12 cellular contexts compared by ENCODE assay signal in the genomic region with DNA sequence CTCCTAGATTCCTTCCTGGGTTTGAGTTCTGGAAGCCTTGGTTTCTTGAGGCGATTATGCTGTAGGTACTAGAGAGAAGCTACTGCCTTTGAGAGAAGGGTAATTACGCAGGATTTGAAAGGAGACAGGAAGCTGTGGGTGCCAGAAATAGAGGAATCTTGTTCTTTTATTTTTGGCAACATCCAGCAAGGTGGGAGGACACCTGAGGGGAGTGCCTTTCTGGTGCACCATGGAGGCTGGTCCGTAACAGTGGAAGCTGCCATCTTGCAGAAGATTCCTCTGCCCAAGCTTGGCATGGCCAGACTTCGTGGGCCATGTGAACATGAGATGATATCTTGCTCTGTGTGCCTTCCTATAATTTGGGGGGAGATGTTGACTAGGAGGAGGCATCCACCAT.
DNase-seq lines count a peak whose midpoint lies in the region; ATAC-seq, FAIRE-seq and TF ChIP-seq lines count a peak whose summit lies in the region.
"Had no signal": no experiment of that assay in that cellular context is flagged by ENCODE, and none has a peak within 500 bp of the region (broad histone marks: within the 10 kb centered on the region; RNA-seq: fewer than 3 reads in every experiment).

No MANE protein-coding gene starts in this region.

- peak overlapping the region; percentile 70 for H3K27ac ChIP-seq in GM12878 (ENCODE audit: control insufficient read depth, insufficient read depth)
- peak overlapping the region in 2 of 4 donors; percentile 71 to 75 for H3K27ac ChIP-seq in pancreas
- H3K27ac ChIP-seq in brain microvascular endothelial cell, result no peak overlapping the region
- H3K27ac ChIP-seq: gastrocnemius medialis had no signal

- no peaks in the 10 kb centered on the region for H3K9me3 Mint-ChIP-seq in Calu3 (ENCODE audit: low read depth, unreplicated experiment)

- peak overlapping the region; percentile 34; the same call in 1 of the 2 replicates for H2AFZ ChIP-seq in Loucy (ENCODE audit: low read length)
- peak overlapping the region; percentile 57 for H2AFZ ChIP-seq in GM12878 (ENCODE audit: control insufficient read depth, low read depth, low read length)

- TF ChIP-seq POLR2A in GM12878 (IDR thresholded peaks at IDR 0.05; ENCODE audit: low read depth, low read length), result no peak

- no peak for TF ChIP-seq EP300 in GM12878 (IDR thresholded peaks at IDR 0.05; ENCODE audit: borderline replicate concordance in 1 of 2, control insufficient read depth in 1 of 2, low read depth in 2 of 2, low read length in 2 of 2)

- TF ChIP-seq RAD21 in GM12878 (IDR thresholded peaks at IDR 0.05; ENCODE audit: insufficient read depth, low read depth, low read length), result no peak

- CTCF ChIA-PET in Calu3 (lab: Charles Lee), result interaction anchor here (1.3 to 2.5 kb wide), 3 partner anchors 9 to 101 kb away, joined by 5 to 13 read pairs (median 6); a partner anchor contains a TSS
- CTCF ChIA-PET in GM12878 (lab: Yijun Ruan, JAX), result interaction anchor here (0.7 to 3.7 kb wide), 14 partner anchors 9 to 182 kb away, joined by 3 to 20 read pairs (median 4); a partner anchor contains a TSS

- no peak for DNase-seq in Calu3
- no peak for DNase-seq in GM12878 (ENCODE audit: low read depth, low spot score)
- DNase-seq in putamen (ENCODE audit: low spot score), result peak; percentile 59
- DNase-seq in pancreas, result no peak
- DNase-seq in brain microvascular endothelial cell, result no peak
- no peak for DNase-seq in left ventricle myocardium superior
- DNase-seq in frontal cortex (ENCODE audit: low spot score in 2 of 2), result no peak
- DNase-seq: activated gamma-delta T cell, gastrocnemius medialis, NCI-H2171 had no signal

- RAD21 ChIA-PET in GM12878 (lab: Charles Lee; ENCODE audit: unreplicated experiment), result interaction anchor here (0.6 to 7.2 kb wide), 18 partner anchors 9 to 140 kb away, joined by 3 to 71 read pairs (median 5); a partner anchor contains a TSS

- peak overlapping the region; percentile 35 for H3K4me2 ChIP-seq in Loucy (ENCODE audit: low read depth, low read length, poor library complexity, severe bottlenecking)
- H3K4me2 ChIP-seq in GM12878 (ENCODE audit: control insufficient read depth, insufficient read depth), result peak overlapping the region; percentile 83

- H3K4me3 Mint-ChIP-seq in Calu3 (ENCODE audit: low read depth, unreplicated experiment), result peak overlapping the region; percentile 20

- H3K36me3 ChIP-seq in Loucy (ENCODE audit: insufficient read depth, low read length), result no peaks in the 10 kb centered on the region
- H3K36me3 ChIP-seq in GM12878 (ENCODE audit: control insufficient read depth in 2 of 2, insufficient read depth in 2 of 2, low read length in 1 of 2), result no peaks in the 10 kb centered on the region
- no peaks in the 10 kb centered on the region for H3K36me3 ChIP-seq in pancreas
- H3K36me3 ChIP-seq in brain microvascular endothelial cell (replicated peaks), result no peaks in the 10 kb centered on the region
- H3K36me3 ChIP-seq: gastrocnemius medialis had no signal

- ATAC-seq in GM12878, result no peak
- no peak for ATAC-seq in pancreas
- ATAC-seq in left ventricle myocardium superior, result no peak
- ATAC-seq: gastrocnemius medialis, Panc1 had no signal

- peak overlapping the region; percentile 97 for H3K27ac Mint-ChIP-seq in Calu3 (ENCODE audit: unreplicated experiment)

- BruUV-seq in Calu3 (replicated peaks; lab: Mats Ljungman, UMichigan) (no TSS peak), GM12878 (replicated peaks; lab: Mats Ljungman, UMichigan) (TSS peak; percentile 81)

- H3K4me1 ChIP-seq in Loucy (ENCODE audit: insufficient read depth, low read length, poor library complexity, severe bottlenecking) (peaks cover 17% of the 10 kb centered on the region), GM12878 (ENCODE audit: control insufficient read depth, insufficient read depth, low read length) (peaks cover 31% of the 10 kb centered on the region), pancreas (peaks cover 0 to 16% (median 0%) of the 10 kb centered on the region in 3 donors)
- H3K4me1 ChIP-seq: gastrocnemius medialis had no signal

- H3K36me3 Mint-ChIP-seq in Calu3 (ENCODE audit: insufficient read depth, unreplicated experiment), result peaks cover 57% of the 10 kb centered on the region

- H3K4me1 Mint-ChIP-seq in Calu3 (ENCODE audit: low read depth, unreplicated experiment), result peaks cover 80% of the 10 kb centered on the region

- TF ChIP-seq CTCF in Calu3 (IDR thresholded peaks at IDR 0.05; ENCODE audit: unreplicated experiment) (no peak), Loucy (conservative IDR thresholded peaks at IDR 0.05; ENCODE audit: low read length) (no peak), GM12878 (IDR thresholded peaks at IDR 0.05 in 2 of 3, conservative IDR thresholded peaks at IDR 0.05 in 1 of 3; ENCODE audit: control insufficient read depth in 2 of 3, extremely low read depth in 1 of 3, insufficient read depth in 1 of 3, low read depth in 3 of 3, low read length in 3 of 3) (no peak), pancreas (IDR thresholded peaks at IDR 0.05) (no peak), brain microvascular endothelial cell (IDR thresholded peaks at IDR 0.05; ENCODE audit: low read depth, low read length, missing control alignments) (no peak)

- H3K9ac ChIP-seq in Loucy (ENCODE audit: low read depth, low read length, poor library complexity, severe bottlenecking), result no peak overlapping the region
- H3K9ac ChIP-seq in GM12878 (ENCODE audit: control insufficient read depth, insufficient read depth, low read length), result peak overlapping the region; percentile 44; the same call in 1 of the 2 replicates

- SMC1A ChIA-PET in GM12878 (lab: Charles Lee; ENCODE audit: uncharacterized antibody, unreplicated experiment), result interaction anchor here (0.7 to 11.0 kb wide), 23 partner anchors 9 to 454 kb away, joined by 3 to 153 read pairs (median 4); a partner anchor contains a TSS

- H3F3A ChIP-seq in Loucy (ENCODE audit: low read depth), result no peaks in the 10 kb centered on the region

- H3K9me3 ChIP-seq in Loucy (ENCODE audit: insufficient read depth, low read depth, low read length) (no peaks in the 10 kb centered on the region), GM12878 (replicated peaks; ENCODE audit: control insufficient read depth, insufficient read depth, low read length) (no peaks in the 10 kb centered on the region; the same call in 2 of the 3 replicates), pancreas (no peaks in the 10 kb centered on the region)
- H3K9me3 ChIP-seq: gastrocnemius medialis had no signal

- in situ Hi-C loops in GM12878 (cut with MboI) (no loop called here), brain microvascular endothelial cell (cut with HindIII; ENCODE audit: low pct_ligation_motif_present, low sequenced_read_pairs) (no loop called here)

- H3K4me3 ChIP-seq in Loucy (ENCODE audit: low read length, poor library complexity, severe bottlenecking) (peak overlapping the region; percentile 6), GM12878 (peak overlapping the region; percentile 34; the same call in 1 of the 2 replicates), pancreas (no peak overlapping the region), brain microvascular endothelial cell (ENCODE audit: low read depth, low read length) (no peak overlapping the region)
- H3K4me3 ChIP-seq: gastrocnemius medialis had no signal

- H4K20me1 ChIP-seq in Loucy (ENCODE audit: insufficient read depth, low read length, poor library complexity, severe bottlenecking), result no peaks in the 10 kb centered on the region
- H4K20me1 ChIP-seq in GM12878 (ENCODE audit: control insufficient read depth, insufficient read depth), result no peaks in the 10 kb centered on the region

- no peaks in the 10 kb centered on the region for H3K9me2 ChIP-seq in Loucy (replicated peaks; ENCODE audit: low read depth, low read length)

- FAIRE-seq in GM12878 (lab: Jason Lieb, UNC) (no peak), pancreas (lab: Jason Lieb, UNC) (no peak), frontal cortex (lab: Jason Lieb, UNC) (no peak)

- 63% methylated on average over 4 of the region's 4 CpGs for WGBS in GM12878 (ENCODE audit: insufficient coverage, insufficient replicate concordance, low lambda C conversion rate, missing lambda C conversion rate)
- 91 to 92% methylated on average over 4 of the region's 4 CpGs for WGBS in pancreas, 2 donors

- H3K27me3 ChIP-seq in Loucy (ENCODE audit: insufficient read depth, low read length, poor library complexity, severe bottlenecking) (no peaks in the 10 kb centered on the region), GM12878 (replicated peaks in 1 of 2; ENCODE audit: control insufficient read depth in 2 of 2, insufficient read depth in 2 of 2, low read length in 1 of 2) (no peaks in the 10 kb centered on the region), pancreas (no peaks in the 10 kb centered on the region), brain microvascular endothelial cell (replicated peaks) (no peaks in the 10 kb centered on the region)
- H3K27me3 ChIP-seq: gastrocnemius medialis had no signal

- POLR2A ChIA-PET in GM12878 (lab: Charles Lee), result interaction anchor here (0.7 to 3.4 kb wide), 13 partner anchors 9 to 251 kb away, joined by 3 to 32 read pairs (median 4); a partner anchor contains a TSS

- no peaks in the 10 kb centered on the region for H3K27me3 Mint-ChIP-seq in Calu3 (ENCODE audit: unreplicated experiment)

- intact Hi-C loops in Calu3 (cut with micrococcal nuclease; ENCODE audit: unreplicated experiment) (no loop called here), GM12878 (cut with micrococcal nuclease; ENCODE audit: unreplicated experiment) (loop anchor here (1.0 to 2.0 kb wide), 4 partner anchors 25 to 100 kb away; no protein-coding TSS in a partner anchor), pancreas (cut with DNase I) (no loop called here), left ventricle myocardium superior (cut with micrococcal nuclease) (no loop called here)

- H3K79me2 ChIP-seq in Loucy (ENCODE audit: insufficient read depth, low read length) (no peaks in the 10 kb centered on the region), GM12878 (ENCODE audit: control insufficient read depth, insufficient read depth, low read length) (no peaks in the 10 kb centered on the region)

TF ChIP-seq in GM12878, 131 proteins besides CTCF, POLR2A, EP300 and RAD21 (continues in another document):
- no peak for TF ChIP-seq SMAD1 (IDR thresholded peaks at IDR 0.05; ENCODE audit: low read depth, partially characterized antibody)
- TF ChIP-seq, protein P1, sequence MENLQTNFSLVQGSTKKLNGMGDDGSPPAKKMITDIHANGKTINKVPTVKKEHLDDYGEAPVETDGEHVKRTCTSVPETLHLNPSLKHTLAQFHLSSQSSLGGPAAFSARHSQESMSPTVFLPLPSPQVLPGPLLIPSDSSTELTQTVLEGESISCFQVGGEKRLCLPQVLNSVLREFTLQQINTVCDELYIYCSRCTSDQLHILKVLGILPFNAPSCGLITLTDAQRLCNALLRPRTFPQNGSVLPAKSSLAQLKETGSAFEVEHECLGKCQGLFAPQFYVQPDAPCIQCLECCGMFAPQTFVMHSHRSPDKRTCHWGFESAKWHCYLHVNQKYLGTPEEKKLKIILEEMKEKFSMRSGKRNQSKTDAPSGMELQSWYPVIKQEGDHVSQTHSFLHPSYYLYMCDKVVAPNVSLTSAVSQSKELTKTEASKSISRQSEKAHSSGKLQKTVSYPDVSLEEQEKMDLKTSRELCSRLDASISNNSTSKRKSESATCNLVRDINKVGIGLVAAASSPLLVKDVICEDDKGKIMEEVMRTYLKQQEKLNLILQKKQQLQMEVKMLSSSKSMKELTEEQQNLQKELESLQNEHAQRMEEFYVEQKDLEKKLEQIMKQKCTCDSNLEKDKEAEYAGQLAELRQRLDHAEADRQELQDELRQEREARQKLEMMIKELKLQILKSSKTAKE (IDR thresholded peaks at IDR 0.05; ENCODE audit: low read depth, poor library complexity, severe bottlenecking), result no peak

Comparison
In these comparisons a context has a peak if more than half of its experiments do, and no peak if none do; other contexts are left out.
1. H3K4me3 ChIP-seq: peak in Loucy (single experiment) and GM12878 (single experiment); none in pancreas (0 of 4) and brain microvascular endothelial cell (single experiment).